Comparison of ENCODE assay signal across 17 cellular contexts in the genomic region with DNA sequence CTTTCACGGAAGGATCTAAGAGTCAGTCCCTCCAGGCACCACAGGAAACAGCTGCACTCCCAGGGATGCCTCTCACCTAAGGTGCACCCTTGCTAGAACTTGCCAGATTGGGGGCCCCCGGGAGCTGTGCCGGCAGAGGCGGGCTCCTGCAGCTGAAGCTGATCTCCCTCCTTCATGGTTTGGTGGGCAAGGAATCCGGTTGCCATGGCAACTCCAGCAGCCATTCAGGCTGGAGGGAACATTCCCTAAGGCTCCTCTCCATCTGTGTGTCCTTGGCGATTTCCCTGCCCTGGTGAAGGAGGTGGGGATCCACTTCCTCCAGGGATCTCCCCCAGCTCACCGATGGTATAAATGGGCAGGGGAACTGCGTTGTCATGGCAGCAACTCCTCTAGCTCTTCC. TPM values are rescaled to one million over a fixed set of nuclear protein-coding genes. Genes with fewer than 3 reads are reported as not detected.
A peak's percentile ranks its signal among the peaks of the same experiment; 100 is the strongest.
DNase-seq lines count a peak whose midpoint lies in the region; ATAC-seq and TF ChIP-seq lines count a peak whose summit lies in the region.
"Had no signal": no experiment of that assay in that cellular context is flagged by ENCODE, and none has a peak within 500 bp of the region (broad histone marks: within the 10 kb centered on the region; RNA-seq: fewer than 3 reads in every experiment).

No MANE protein-coding gene starts in this region.

- H3K9ac ChIP-seq in neural cell (ENCODE audit: low read length), result no peak overlapping the region

- peak overlapping the region; percentile 19 for H3K27ac ChIP-seq in neural cell (ENCODE audit: low read length)
- no peak overlapping the region for H3K27ac ChIP-seq in CD4-positive, alpha-beta T cell (ENCODE audit: low read depth, low read length)
- H3K27ac ChIP-seq: neutrophil, thoracic aorta had no signal

- no peaks in the 10 kb centered on the region for H4K20me1 ChIP-seq in neural cell (ENCODE audit: insufficient read depth)

- H3K4me1 Mint-ChIP-seq in CD4-positive, alpha-beta T cell (ENCODE audit: low read depth), result no peaks in the 10 kb centered on the region
- H3K4me1 Mint-ChIP-seq: activated CD4-positive, alpha-beta T cell treated with anti-CD3 and anti-CD28 coated beads for 36 hours had no signal

- DNase-seq in G401 (ENCODE audit: low spot score) (peak; percentile 72), NCI-H2171 treated with DMSO at 0.1 percent for 48 hours (lab: John Stamatoyannopoulos, UW) (peak; percentile 54), cerebellum (ENCODE audit: low spot score) (peak; percentile 59)
- DNase-seq in CD4-positive, alpha-beta T cell, result no peak
- DNase-seq: activated CD4-positive, alpha-beta T cell treated with anti-CD3 and anti-CD28 coated beads for 36 hours; activated CD8-positive, alpha-beta memory T cell treated with anti-CD3 and anti-CD28 coated beads, Interleukin-2, amount 50 U/mL, for 48 hours; effector memory CD8-positive, alpha-beta T cell; NCI-H2029 treated with DMSO at 0.1 percent for 48 hours; SHP77; stimulated activated CD4-positive, alpha-beta T cell treated with anti-CD3 and anti-CD28 coated beads, Interleukin-2, amount 100 ng/mL, for 48 hours had no signal

- H3K27me3 Mint-ChIP-seq in CD4-positive, alpha-beta T cell, result peaks cover 22% of the 10 kb centered on the region

- no peak overlapping the region for H3K27ac Mint-ChIP-seq in CD4-positive, alpha-beta T cell
- H3K27ac Mint-ChIP-seq: activated CD4-positive, alpha-beta T cell treated with anti-CD3 and anti-CD28 coated beads for 36 hours; activated naive CD4-positive, alpha-beta T cell treated with anti-CD3 and anti-CD28 coated beads, Interleukin-2, amount 50 U/mL, for 72 hours; effector memory CD8-positive, alpha-beta T cell had no signal

- H3K27me3 ChIP-seq in neural cell (ENCODE audit: insufficient read depth, low read depth, low read length), result no peaks in the 10 kb centered on the region
- H3K27me3 ChIP-seq in CD4-positive, alpha-beta T cell (ENCODE audit: control insufficient read depth, insufficient read depth, low read length), result peaks cover 7% of the 10 kb centered on the region
- H3K27me3 ChIP-seq: neutrophil had no signal

- H3K9me3 Mint-ChIP-seq in CD4-positive, alpha-beta T cell, result no peaks in the 10 kb centered on the region

- no peak for TF ChIP-seq RAD21 in neural cell (conservative IDR thresholded peaks at IDR 0.05)

- H3K4me3 Mint-ChIP-seq in CD4-positive, alpha-beta T cell, result no peak overlapping the region
- H3K4me3 Mint-ChIP-seq: activated CD4-positive, alpha-beta T cell treated with anti-CD3 and anti-CD28 coated beads for 36 hours; effector memory CD8-positive, alpha-beta T cell had no signal

- POLR2A ChIA-PET in CD4-positive, alpha-beta T cell (lab: Charles Lee), result no interaction called here

- CTCF ChIA-PET in CD4-positive, alpha-beta T cell (lab: Charles Lee), result no interaction called here

- H3K4me3 ChIP-seq in neural cell (ENCODE audit: low read length), result peak overlapping the region; percentile 19
- H3K4me3 ChIP-seq: thoracic aorta had no signal

- no peaks in the 10 kb centered on the region for H3K9me3 ChIP-seq in neural cell (ENCODE audit: low read length)
- no peaks in the 10 kb centered on the region for H3K9me3 ChIP-seq in CD4-positive, alpha-beta T cell (ENCODE audit: control insufficient read depth, low read length)
- H3K9me3 ChIP-seq: neutrophil, thoracic aorta had no signal

- no peak for TF ChIP-seq EP300 in neural cell (conservative IDR thresholded peaks at IDR 0.05; ENCODE audit: poor library complexity, severe bottlenecking)

- no peaks in the 10 kb centered on the region for H3K9me2 ChIP-seq in neural cell (ENCODE audit: insufficient read depth, low read length)

- ATAC-seq in HG02885 (IDR thresholded peaks at IDR 0.05; ENCODE audit: poor library complexity, unreplicated experiment) (no peak), GM18909 (IDR thresholded peaks at IDR 0.05; ENCODE audit: poor library complexity, unreplicated experiment) (no peak), GM18873 (IDR thresholded peaks at IDR 0.05; ENCODE audit: low FRiP score, unreplicated experiment) (no peak)
- ATAC-seq in CD4-positive, alpha-beta T cell (ENCODE audit: poor library complexity), result no peak
- ATAC-seq: activated CD4-positive, alpha-beta T cell treated with anti-CD3 and anti-CD28 coated beads for 36 hours; activated naive CD4-positive, alpha-beta T cell treated with anti-CD3 and anti-CD28 coated beads, Interleukin-2, amount 50 U/mL, for 72 hours; effector memory CD8-positive, alpha-beta T cell had no signal

- no peaks in the 10 kb centered on the region for H3F3A ChIP-seq in neural cell (ENCODE audit: insufficient read depth, low read length, poor library complexity, severe bottlenecking)

- intact Hi-C loops in CD4-positive, alpha-beta T cell (cut with DNase I, micrococcal nuclease), result no loop called here

- no peak overlapping the region for H3K4me2 ChIP-seq in neural cell (ENCODE audit: low read length)

- H3K36me3 Mint-ChIP-seq in CD4-positive, alpha-beta T cell (ENCODE audit: low read depth), result no peaks in the 10 kb centered on the region
- H3K36me3 Mint-ChIP-seq: activated naive CD4-positive, alpha-beta T cell treated with anti-CD3 and anti-CD28 coated beads, Interleukin-2, amount 50 U/mL, for 72 hours had no signal

- H3K36me3 ChIP-seq in neural cell (ENCODE audit: insufficient read depth, low read length), result no peaks in the 10 kb centered on the region
- H3K36me3 ChIP-seq: neutrophil, thoracic aorta had no signal

- H2AFZ ChIP-seq in neural cell (ENCODE audit: low read depth, low read length), result no peak overlapping the region

- no peaks in the 10 kb centered on the region for H3K79me2 ChIP-seq in neural cell (replicated peaks; ENCODE audit: insufficient read depth, low read length)

- TF ChIP-seq CTCF in neural cell (IDR thresholded peaks at IDR 0.05; ENCODE audit: poor library complexity, severe bottlenecking), result no peak
- TF ChIP-seq CTCF in CD4-positive, alpha-beta T cell (IDR thresholded peaks at IDR 0.05), result no peak

- in situ Hi-C loops in G401 (cut with HindIII; ENCODE audit: low sequenced_read_pairs), result no loop called here

TF ChIP-seq in neural cell, 6 proteins besides CTCF, POLR2A, EP300 and RAD21:
- TF ChIP-seq POLR2AphosphoS5 (IDR thresholded peaks at IDR 0.05) (no peak), REST (IDR thresholded peaks at IDR 0.05; ENCODE audit: borderline replicate concordance) (no peak), SMC3 (conservative IDR thresholded peaks at IDR 0.05; ENCODE audit: poor library complexity) (no peak), EZH2 (IDR thresholded peaks at IDR 0.05; ENCODE audit: borderline replicate concordance, insufficient read depth, low read length, poor library complexity, severe bottlenecking) (no peak), MXI1 (conservative IDR thresholded peaks at IDR 0.05; ENCODE audit: poor library complexity, severe bottlenecking) (no peak), TAF1 (IDR thresholded peaks at IDR 0.05; ENCODE audit: low read depth) (no peak)

RNA-seq across cellular contexts. Expression of gene GPR158, which starts 49.6 kb away (rescaled TPM):
- not detected in 2 replicates for total RNA-seq in G401 (2014; rRNA removed; shearing (Covaris generic))
- total RNA-seq in cerebellum, result 8.8 TPM
- polyA plus RNA-seq in neural cell, result 1.7 and 2.1 TPM in 2 replicates
- polyA minus RNA-seq in neural cell, result 7.5 and 8.3 TPM in 2 replicates
- total RNA-seq in CD4-positive, alpha-beta T cell, result not detected
- total RNA-seq: activated CD4-positive, alpha-beta T cell treated with anti-CD3 and anti-CD28 coated beads for 36 hours; activated naive CD4-positive, alpha-beta T cell treated with anti-CD3 and anti-CD28 coated beads, Interleukin-2, amount 50 U/mL, for 72 hours; thoracic aorta had no signal

Comparison
In these comparisons a context has a peak if more than half of its experiments do, and no peak if none do; other contexts are left out.
1. DNase-seq: peak in G401 (single experiment), NCI-H2171 treated with DMSO at 0.1 percent for 48 hours (single experiment) and cerebellum (single experiment); none in CD4-positive, alpha-beta T cell (0 of 10).